ENCODE assay signal across 2 cellular contexts in genomic region chr7:1427064-1427657, GRCh38.
A peak's percentile ranks its signal among the peaks of the same experiment; 100 is the strongest.
TF ChIP-seq lines count a peak whose summit lies in the region.

No MANE protein-coding gene starts in this region.

TF ChIP-seq in HepG2, 621 proteins besides CTCF, POLR2A, EP300 and RAD21:
- TF ChIP-seq ZNF550 (CRISPR knock-in tag; IDR thresholded peaks at IDR 0.05; ENCODE audit: borderline replicate concordance) (no peak), ZNF121 (CRISPR knock-in tag; IDR thresholded peaks at IDR 0.05) (peak; percentile 88), MED1 (CRISPR knock-in tag; IDR thresholded peaks at IDR 0.05) (no peak), ZNF770 (CRISPR knock-in tag; IDR thresholded peaks at IDR 0.05) (peak; percentile 70), ZMAT5 (CRISPR knock-in tag; IDR thresholded peaks at IDR 0.05; ENCODE audit: borderline replicate concordance, low read depth) (no peak), ZNF704 (CRISPR knock-in tag; IDR thresholded peaks at IDR 0.05; ENCODE audit: borderline replicate concordance) (no peak), ZNF577 (CRISPR knock-in tag; IDR thresholded peaks at IDR 0.05; ENCODE audit: borderline replicate concordance, low read depth) (no peak), U2AF2 (IDR thresholded peaks at IDR 0.05; ENCODE audit: low read depth, low read length) (no peak), MTF2 (CRISPR knock-in tag; IDR thresholded peaks at IDR 0.05; ENCODE audit: borderline replicate concordance) (no peak)

TF ChIP-seq in K562, 482 proteins besides CTCF, POLR2A, EP300 and RAD21:
- peak in 1 of 2 experiments; percentile 12; a peak in 1 of 4 replicates for TF ChIP-seq KDM1A (IDR thresholded peaks at IDR 0.05)
- no peak for TF ChIP-seq KLF16 (IDR thresholded peaks at IDR 0.05)
- peak; percentile 96 for TF ChIP-seq ZNF121 (CRISPR knock-in tag; conservative IDR thresholded peaks at IDR 0.05)
- no peak for TF ChIP-seq ZNF311 (CRISPR knock-in tag; IDR thresholded peaks at IDR 0.05)
- no peak for TF ChIP-seq TEAD2 (tag; IDR thresholded peaks at IDR 0.05)
- TF ChIP-seq ATF3 (IDR thresholded peaks at IDR 0.05): peak; percentile 29; the same call in 1 of the 2 replicates
- no peak for TF ChIP-seq ATF3 (CRISPR knock-in tag; conservative IDR thresholded peaks at IDR 0.05)
- TF ChIP-seq JUND (IDR thresholded peaks at IDR 0.05; ENCODE audit: borderline replicate concordance, low read depth, low read length): no peak
- TF ChIP-seq JUND (tag; IDR thresholded peaks at IDR 0.05; ENCODE audit: borderline replicate concordance, low read depth, low read length): 0 out of 3 replicates have a peak, but pooled peaks have one; percentile 14
- peak; percentile 56; the same call in 1 of the 2 replicates for TF ChIP-seq BCOR (IDR thresholded peaks at IDR 0.05)
